In the genomic region with DNA sequence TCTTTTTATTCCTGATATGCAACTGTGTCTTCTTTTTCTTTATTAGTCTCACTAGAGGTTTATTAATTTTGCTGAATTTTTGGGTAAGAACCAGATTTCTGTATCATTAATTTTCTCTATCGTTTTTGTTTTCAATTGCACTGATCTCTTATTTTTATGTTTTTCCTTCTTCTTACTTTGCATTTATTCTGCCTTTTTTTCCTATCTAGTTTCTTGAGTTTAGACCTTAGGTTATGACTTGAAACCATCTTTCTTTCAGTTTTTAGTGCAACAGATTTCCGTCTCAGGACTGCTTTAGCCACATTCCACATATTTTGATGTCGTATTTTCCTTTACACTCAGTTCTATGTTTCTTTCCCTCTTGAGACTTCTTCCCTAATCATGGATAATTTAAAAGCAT, we compare ENCODE assay signal across 30 cellular contexts.
"Had no signal": no experiment of that assay in that cellular context is flagged by ENCODE, and none has a peak within 500 bp of the region (broad histone marks: within the 10 kb centered on the region; RNA-seq: fewer than 3 reads in every experiment).

No MANE protein-coding gene starts in this region.

- H3K36me3 ChIP-seq: uterus had no signal

- H3K27me3 ChIP-seq: esophagus squamous epithelium, heart right ventricle, left lung, neural progenitor cell, right atrium auricular region, sigmoid colon, suprapubic skin, transverse colon, upper lobe of right lung, uterus had no signal

- H3K4me1 Mint-ChIP-seq: mesothelial cell of epicardium; naive B cell; neural progenitor cell; stimulated activated memory B cell treated with anti-CD40 and anti-IgM and Interleukin-4, amounts not matched to agents 10 μg/mL and 1 μg/mL and 100 μg/mL, for 72 hours had no signal

- H3K9me3 Mint-ChIP-seq: effector memory CD8-positive, alpha-beta T cell; mesothelial cell of epicardium; naive B cell; natural killer cell treated with Interleukin-12 subunit alpha and Interleukin-12 subunit beta and Interleukin-15 and Interleukin-18, amount 100 ng/mL, for 72 hours; neural progenitor cell; stimulated activated memory B cell treated with anti-CD40 and anti-IgM and Interleukin-4, amounts not matched to agents 10 μg/mL and 1 μg/mL and 100 μg/mL, for 72 hours had no signal

- DNase-seq: dermis blood vessel endothelial cell; effector memory CD8-positive, alpha-beta T cell; erythroblast; esophagus squamous epithelium; foreskin melanocyte; glutamatergic neuron; heart right ventricle; hippocampal formation; left cardiac atrium; left lung; mesenchymal stem cell; mucosa of descending colon; naive B cell; sigmoid colon; stimulated activated CD4-positive, alpha-beta T cell treated with anti-CD3 and anti-CD28 coated beads, Interleukin-2, amount 100 ng/mL, for 24 hours; stimulated activated CD4-positive, alpha-beta T cell treated with anti-CD3 and anti-CD28 coated beads, Interleukin-4, amount 100 ng/mL, for 4 hours; stimulated activated naive CD8-positive, alpha-beta T cell treated with anti-CD3 and anti-CD28 coated beads, Interleukin-15, Interleukin-2, amounts not matched to agents 100 U/mL and 50 U/mL, for 24 hours; transverse colon; upper lobe of right lung; uterus had no signal

- FAIRE-seq: endometrium, islet of Langerhans had no signal

- H3K27ac Mint-ChIP-seq: mesothelial cell of epicardium; naive B cell; natural killer cell treated with Interleukin-12 subunit alpha and Interleukin-12 subunit beta and Interleukin-15 and Interleukin-18, amount 100 ng/mL, for 72 hours; neural progenitor cell; stimulated activated memory B cell treated with anti-CD40 and anti-IgM and Interleukin-4, amounts not matched to agents 10 μg/mL and 1 μg/mL and 100 μg/mL, for 72 hours had no signal

- H2AFZ ChIP-seq: neural progenitor cell had no signal

- H3K4me3 Mint-ChIP-seq: effector memory CD8-positive, alpha-beta T cell; mesothelial cell of epicardium; naive B cell; natural killer cell treated with Interleukin-12 subunit alpha and Interleukin-12 subunit beta and Interleukin-15 and Interleukin-18, amount 100 ng/mL, for 72 hours; neural progenitor cell; stimulated activated memory B cell treated with anti-CD40 and anti-IgM and Interleukin-4, amounts not matched to agents 10 μg/mL and 1 μg/mL and 100 μg/mL, for 72 hours had no signal

- H3K4me3 ChIP-seq: coronary artery, esophagus squamous epithelium, heart right ventricle, left lung, mucosa of descending colon, neural progenitor cell, prostate gland, right atrium auricular region, sigmoid colon, suprapubic skin, transverse colon, upper lobe of right lung, uterus had no signal

- H3K27ac ChIP-seq: coronary artery, esophagus squamous epithelium, heart right ventricle, left lung, neural progenitor cell, prostate gland, right atrium auricular region, sigmoid colon, suprapubic skin, transverse colon, upper lobe of right lung, uterus had no signal

- H3K4me2 ChIP-seq: neural progenitor cell had no signal

- H3K9ac ChIP-seq: neural progenitor cell had no signal

- H3K4me1 ChIP-seq: esophagus squamous epithelium, heart right ventricle, left lung, neural progenitor cell, prostate gland, right atrium auricular region, sigmoid colon, suprapubic skin, transverse colon, upper lobe of right lung, uterus had no signal

- ATAC-seq: effector memory CD8-positive, alpha-beta T cell; heart right ventricle; left cardiac atrium; left lung; mucosa of descending colon; natural killer cell treated with Interleukin-12 subunit alpha and Interleukin-12 subunit beta and Interleukin-15 and Interleukin-18, amount 100 ng/mL, for 72 hours; stimulated activated memory B cell treated with anti-CD40 and anti-IgM and Interleukin-4, amounts not matched to agents 10 μg/mL and 1 μg/mL and 100 μg/mL, for 72 hours; stimulated activated naive CD8-positive, alpha-beta T cell treated with anti-CD3 and anti-CD28 coated beads, Interleukin-15, Interleukin-2, amounts not matched to agents 100 U/mL and 50 U/mL, for 24 hours; upper lobe of right lung had no signal

- H3K27me3 Mint-ChIP-seq: effector memory CD8-positive, alpha-beta T cell; naive B cell; natural killer cell treated with Interleukin-12 subunit alpha and Interleukin-12 subunit beta and Interleukin-15 and Interleukin-18, amount 100 ng/mL, for 72 hours; stimulated activated memory B cell treated with anti-CD40 and anti-IgM and Interleukin-4, amounts not matched to agents 10 μg/mL and 1 μg/mL and 100 μg/mL, for 72 hours had no signal

- H3K9me3 ChIP-seq: esophagus squamous epithelium, heart right ventricle, left lung, mucosa of descending colon, prostate gland, right atrium auricular region, sigmoid colon, suprapubic skin, transverse colon, upper lobe of right lung, uterus had no signal
